Comparison of ENCODE assay signal across 1 cellular context in genomic region chr20:13251556-13251955, GRCh38.
A peak's percentile ranks its signal among the peaks of the same experiment; 100 is the strongest.
TF ChIP-seq lines count a peak whose summit lies in the region.

No MANE protein-coding gene starts in this region.

TF ChIP-seq in HepG2, 621 proteins besides CTCF, POLR2A, EP300 and RAD21:
- no peak for TF ChIP-seq ZSCAN22 (CRISPR knock-in tag; IDR thresholded peaks at IDR 0.05)
- no peak for TF ChIP-seq RBM22 (optimal IDR thresholded peaks at IDR 0.05; ENCODE audit: low read length)
- no peak for TF ChIP-seq HNF1A (IDR thresholded peaks at IDR 0.05; ENCODE audit: low read depth)
- TF ChIP-seq HNF1A (CRISPR knock-in tag; IDR thresholded peaks at IDR 0.05; ENCODE audit: borderline replicate concordance) = 0 out of 2 replicates have a peak, but pooled peaks have one; percentile 30
- no peak for TF ChIP-seq MLX (CRISPR knock-in tag; IDR thresholded peaks at IDR 0.05)
- TF ChIP-seq ZNF773 (CRISPR knock-in tag; IDR thresholded peaks at IDR 0.05; ENCODE audit: borderline replicate concordance) = no peak
- no peak for TF ChIP-seq JUND (CRISPR knock-in tag; IDR thresholded peaks at IDR 0.05)
- TF ChIP-seq ZNF253 (CRISPR knock-in tag; IDR thresholded peaks at IDR 0.05; ENCODE audit: borderline replicate concordance) = no peak
- TF ChIP-seq GATAD2A (CRISPR knock-in tag; IDR thresholded peaks at IDR 0.05) = peak; percentile 47; the same call in 1 of the 2 replicates
- no peak for TF ChIP-seq CBFB (CRISPR knock-in tag; IDR thresholded peaks at IDR 0.05)
- TF ChIP-seq HES4 (CRISPR knock-in tag; IDR thresholded peaks at IDR 0.05; ENCODE audit: borderline replicate concordance) = no peak
- TF ChIP-seq HDAC2 (CRISPR knock-in tag; IDR thresholded peaks at IDR 0.05) = no peak
- peak; percentile 48; the same call in 1 of the 2 replicates for TF ChIP-seq CEBPB (IDR thresholded peaks at IDR 0.05; ENCODE audit: borderline replicate concordance, low read depth, low read length)
- TF ChIP-seq ZNF770 (CRISPR knock-in tag; IDR thresholded peaks at IDR 0.05) = no peak
- TF ChIP-seq ZBTB7B (CRISPR knock-in tag; IDR thresholded peaks at IDR 0.05) = 0 out of 2 replicates have a peak, but pooled peaks have one; percentile 16
- TF ChIP-seq MAFK (conservative IDR thresholded peaks at IDR 0.05 in 1 of 2, IDR thresholded peaks at IDR 0.05 in 1 of 2; ENCODE audit: low read length in 2 of 2) = peak in 1 of 2 experiments; percentile 39; a peak in 2 of 4 replicates
- TF ChIP-seq YEATS2 (CRISPR knock-in tag; IDR thresholded peaks at IDR 0.05; ENCODE audit: borderline replicate concordance) = no peak
- no peak for TF ChIP-seq ZBTB21 (CRISPR knock-in tag; IDR thresholded peaks at IDR 0.05)
- no peak; the same call in 1 of the 2 replicates for TF ChIP-seq ISL2 (CRISPR knock-in tag; IDR thresholded peaks at IDR 0.05)
- TF ChIP-seq FOXP4 (CRISPR knock-in tag; IDR thresholded peaks at IDR 0.05) = no peak
- TF ChIP-seq ETS1 (CRISPR knock-in tag; IDR thresholded peaks at IDR 0.05) = no peak
- peak; percentile 49; the same call in 1 of the 2 replicates for TF ChIP-seq MAFF (IDR thresholded peaks at IDR 0.05; ENCODE audit: low read depth, low read length)
- TF ChIP-seq YEATS4 (CRISPR knock-in tag; IDR thresholded peaks at IDR 0.05; ENCODE audit: borderline replicate concordance) = no peak
- TF ChIP-seq PITX1 (CRISPR knock-in tag; IDR thresholded peaks at IDR 0.05) = no peak
- TF ChIP-seq GPBP1L1 (CRISPR knock-in tag; IDR thresholded peaks at IDR 0.05) = no peak
- TF ChIP-seq ZNF256 (CRISPR knock-in tag; conservative IDR thresholded peaks at IDR 0.05) = no peak
- 0 out of 2 replicates have a peak, but pooled peaks have one; percentile 23 for TF ChIP-seq ARID5B (CRISPR knock-in tag; IDR thresholded peaks at IDR 0.05)
